Comparison of ENCODE assay signal across 20 cellular contexts in genomic region chr7:56019501-56019900, GRCh38. TPM values are rescaled to one million over a fixed set of nuclear protein-coding genes. Genes with fewer than 3 reads are reported as not detected.
A peak's percentile ranks its signal among the peaks of the same experiment; 100 is the strongest.
DNase-seq lines count a peak whose midpoint lies in the region; ATAC-seq, FAIRE-seq and TF ChIP-seq lines count a peak whose summit lies in the region.
"Had no signal": no experiment of that assay in that cellular context is flagged by ENCODE, and none has a peak within 500 bp of the region (broad histone marks: within the 10 kb centered on the region; RNA-seq: fewer than 3 reads in every experiment).

No MANE protein-coding gene starts in this region.

- TF ChIP-seq CTCF in chondrocyte (IDR thresholded peaks at IDR 0.05) (no peak), gastroesophageal sphincter (IDR thresholded peaks at IDR 0.05) (no peak), endothelial cell (IDR thresholded peaks at IDR 0.05; ENCODE audit: unreplicated experiment) (no peak)

- no peak overlapping the region for H3K27ac Mint-ChIP-seq in chondrocyte (ENCODE audit: unreplicated experiment)
- no peak overlapping the region for H3K27ac Mint-ChIP-seq in endothelial cell (ENCODE audit: unreplicated experiment)
- H3K27ac Mint-ChIP-seq: CD4-positive, alpha-beta memory T cell; HFFc6 had no signal

- intact Hi-C loops in sciatic nerve (cut with DNase I): no loop called here

- peak; percentile 68 for DNase-seq in chondrocyte (ENCODE audit: low spot score)
- no peak for DNase-seq in sciatic nerve (ENCODE audit: low spot score)
- no peak for DNase-seq in urothelium cell line (ENCODE audit: low spot score)
- no peak for DNase-seq in endothelial cell (ENCODE audit: low spot score)
- no peak for DNase-seq in frontal cortex (ENCODE audit: low spot score in 2 of 2)
- no peak for DNase-seq in mucosa of gallbladder (ENCODE audit: low spot score)
- DNase-seq: C1 segment of cervical spinal cord; Calu3; CD4-positive, alpha-beta memory T cell; COR-L47; DMS53; DMS79 treated with DMSO at 0.1 percent for 48 hours; GF-D8; GOT3; HFFc6 had no signal

- no peaks in the 10 kb centered on the region for H3K9me3 Mint-ChIP-seq in chondrocyte (ENCODE audit: low read depth)
- H3K9me3 Mint-ChIP-seq in endothelial cell (ENCODE audit: unreplicated experiment): no peaks in the 10 kb centered on the region
- H3K9me3 Mint-ChIP-seq: CD4-positive, alpha-beta memory T cell; HFFc6 had no signal

- no peaks in the 10 kb centered on the region for H3K9me3 ChIP-seq in gastroesophageal sphincter
- H3K9me3 ChIP-seq: HAP-1 had no signal

- no peak for TF ChIP-seq EP300 in gastroesophageal sphincter (IDR thresholded peaks at IDR 0.05)

- 56 to 90% methylated on average over 3 to 9 of the region's 9 CpGs for WGBS in gastroesophageal sphincter (ENCODE audit: low coverage in 1 of 2), 2 donors

- H3K4me1 ChIP-seq in gastroesophageal sphincter: no peaks in the 10 kb centered on the region
- H3K4me1 ChIP-seq: HAP-1 had no signal

- H3K36me3 Mint-ChIP-seq in chondrocyte (ENCODE audit: low read depth) (peaks cover 15% of the 10 kb centered on the region), endothelial cell (ENCODE audit: low read depth, unreplicated experiment) (peaks cover 15% of the 10 kb centered on the region)
- H3K36me3 Mint-ChIP-seq: CD4-positive, alpha-beta memory T cell had no signal

- no peaks in the 10 kb centered on the region for H3K27me3 ChIP-seq in gastroesophageal sphincter

- FAIRE-seq in urothelium cell line (lab: Jason Lieb, UNC) (peak; percentile 20), frontal cortex (lab: Jason Lieb, UNC) (no peak)
- FAIRE-seq: GM12891, GM18507, H54 had no signal

- H3K4me1 Mint-ChIP-seq in chondrocyte (ENCODE audit: low read depth) (no peaks in the 10 kb centered on the region), endothelial cell (ENCODE audit: unreplicated experiment) (no peaks in the 10 kb centered on the region)

- no peak overlapping the region for H3K4me3 Mint-ChIP-seq in chondrocyte (ENCODE audit: unreplicated experiment)
- H3K4me3 Mint-ChIP-seq in endothelial cell (ENCODE audit: unreplicated experiment): no peak overlapping the region
- H3K4me3 Mint-ChIP-seq: CD4-positive, alpha-beta memory T cell; HFFc6 had no signal

- H3K27me3 Mint-ChIP-seq in chondrocyte (ENCODE audit: low read depth): no peaks in the 10 kb centered on the region
- peaks cover 3% of the 10 kb centered on the region for H3K27me3 Mint-ChIP-seq in endothelial cell (ENCODE audit: unreplicated experiment)
- H3K27me3 Mint-ChIP-seq: CD4-positive, alpha-beta memory T cell had no signal

- TF ChIP-seq POLR2A in gastroesophageal sphincter (IDR thresholded peaks at IDR 0.05): no peak

- ATAC-seq in gastroesophageal sphincter (peak; percentile 25), sciatic nerve (peak; percentile 20)

- H3K27ac ChIP-seq in gastroesophageal sphincter: no peak overlapping the region

- H3K36me3 ChIP-seq in gastroesophageal sphincter: peaks cover 0 to 47% of the 10 kb centered on the region in 2 donors

- H3K4me3 ChIP-seq in gastroesophageal sphincter: no peak overlapping the region
- H3K4me3 ChIP-seq: HAP-1 had no signal

RNA-seq across cellular contexts. Expression of gene PSPH, which starts 31.7 kb away (rescaled TPM):
- 11.4 to 37.5 TPM (median 35.9 TPM) in 3 replicates for total RNA-seq in chondrocyte
- total RNA-seq in gastroesophageal sphincter: 10 to 100 TPM in 1 of 4 donors, 1 to 10 TPM in 3; 6.9 to 13.5 (median 8.6) TPM
- 11.5 TPM for total RNA-seq in sciatic nerve
- 38.1 TPM for total RNA-seq in endothelial cell (ENCODE audit: unreplicated experiment)
- total RNA-seq in frontal cortex: 28.9 TPM
- 33.4 TPM for total RNA-seq in mucosa of gallbladder

RNA-seq across cellular contexts. Expression of gene CCT6A, which starts 32.1 kb away (rescaled TPM):
- 97.2 to 123 TPM (median 101 TPM) in 3 replicates for total RNA-seq in chondrocyte
- 100 to 1,000 TPM in 2 of 4 donors, 10 to 100 TPM in 2; 88.3 to 138 (median 116) TPM for total RNA-seq in gastroesophageal sphincter
- total RNA-seq in sciatic nerve: 77.3 TPM
- 174 TPM for total RNA-seq in endothelial cell (ENCODE audit: unreplicated experiment)
- total RNA-seq in frontal cortex: 238 TPM
- total RNA-seq in mucosa of gallbladder: 87.6 TPM

RNA-seq across cellular contexts. Expression of gene SUMF2, which starts 44.6 kb away (rescaled TPM):
- total RNA-seq in chondrocyte (158 to 182 TPM (median 160 TPM) in 3 replicates), gastroesophageal sphincter (100 to 1,000 TPM in 1 of 4 donors, 10 to 100 TPM in 3; 84.2 to 117 (median 88.6) TPM), sciatic nerve (86.4 TPM), endothelial cell (ENCODE audit: unreplicated experiment) (110 TPM), frontal cortex (91.3 TPM), mucosa of gallbladder (245 TPM)

RNA-seq across cellular contexts. Expression of gene NIPSNAP2, which starts 55.1 kb away (rescaled TPM):
- total RNA-seq in chondrocyte (37.3 to 43.4 TPM (median 43.0 TPM) in 3 replicates), gastroesophageal sphincter (100 to 1,000 TPM in 2 of 4 donors, 10 to 100 TPM in 2; 64.2 to 113 (median 97.3) TPM), sciatic nerve (47.4 TPM), endothelial cell (ENCODE audit: unreplicated experiment) (39.4 TPM), frontal cortex (36.3 TPM), mucosa of gallbladder (45.3 TPM)
